In genomic region chr17:48542956-48543853, GRCh38 we compare ENCODE assay signal across 1 cellular context.
TF ChIP-seq lines count a peak whose summit lies in the region.

No MANE protein-coding gene starts in this region.

TF ChIP-seq in GM23338, 12 proteins besides CTCF, POLR2A, EP300 and RAD21 (continued from another document):
- TF ChIP-seq ZNF462 (CRISPR knock-in tag; IDR thresholded peaks at IDR 0.05) (no peak), ZNF114 (CRISPR knock-in tag; IDR thresholded peaks at IDR 0.05) (no peak), STAT1 (IDR thresholded peaks at IDR 0.05; ENCODE audit: unreplicated experiment) (no peak), JUNB (IDR thresholded peaks at IDR 0.05; ENCODE audit: unreplicated experiment) (no peak), ZNF331 (CRISPR knock-in tag; IDR thresholded peaks at IDR 0.05; ENCODE audit: low read depth) (no peak)
- TF ChIP-seq, protein P1, sequence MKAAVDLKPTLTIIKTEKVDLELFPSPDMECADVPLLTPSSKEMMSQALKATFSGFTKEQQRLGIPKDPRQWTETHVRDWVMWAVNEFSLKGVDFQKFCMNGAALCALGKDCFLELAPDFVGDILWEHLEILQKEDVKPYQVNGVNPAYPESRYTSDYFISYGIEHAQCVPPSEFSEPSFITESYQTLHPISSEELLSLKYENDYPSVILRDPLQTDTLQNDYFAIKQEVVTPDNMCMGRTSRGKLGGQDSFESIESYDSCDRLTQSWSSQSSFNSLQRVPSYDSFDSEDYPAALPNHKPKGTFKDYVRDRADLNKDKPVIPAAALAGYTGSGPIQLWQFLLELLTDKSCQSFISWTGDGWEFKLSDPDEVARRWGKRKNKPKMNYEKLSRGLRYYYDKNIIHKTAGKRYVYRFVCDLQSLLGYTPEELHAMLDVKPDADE (IDR thresholded peaks at IDR 0.05), result no peak
